ENCODE assay signal across 8 cellular contexts in the genomic region with DNA sequence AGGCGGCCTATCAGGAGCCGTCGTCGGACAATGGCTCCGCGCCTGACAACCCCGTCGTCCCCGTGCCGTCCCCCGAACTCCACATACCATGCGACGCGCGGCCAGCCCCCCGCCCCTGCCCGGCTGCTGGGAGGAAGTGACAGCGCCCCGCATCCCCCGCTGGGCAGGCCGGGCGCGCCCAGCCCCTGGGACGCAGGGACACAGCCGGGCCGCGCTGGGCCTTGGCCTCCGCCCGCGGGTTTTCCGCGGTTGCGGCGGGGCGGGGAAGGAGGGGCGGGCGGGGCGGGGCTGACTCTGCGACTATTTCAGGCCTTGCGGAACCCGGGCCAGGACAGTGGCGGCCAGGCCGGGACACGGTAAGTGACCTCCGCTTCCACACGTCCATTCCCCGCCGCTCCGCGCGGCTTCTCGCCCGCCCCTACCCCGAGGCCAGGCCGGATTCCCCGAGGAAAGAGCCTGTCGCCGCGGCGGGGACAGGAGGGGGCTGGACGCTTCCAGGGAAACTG. TPM values are rescaled to one million over a fixed set of nuclear protein-coding genes. Genes with fewer than 3 reads are reported as not detected.
DNase-seq lines count a peak whose midpoint lies in the region; ATAC-seq and TF ChIP-seq lines count a peak whose summit lies in the region.

A gene with protein sequence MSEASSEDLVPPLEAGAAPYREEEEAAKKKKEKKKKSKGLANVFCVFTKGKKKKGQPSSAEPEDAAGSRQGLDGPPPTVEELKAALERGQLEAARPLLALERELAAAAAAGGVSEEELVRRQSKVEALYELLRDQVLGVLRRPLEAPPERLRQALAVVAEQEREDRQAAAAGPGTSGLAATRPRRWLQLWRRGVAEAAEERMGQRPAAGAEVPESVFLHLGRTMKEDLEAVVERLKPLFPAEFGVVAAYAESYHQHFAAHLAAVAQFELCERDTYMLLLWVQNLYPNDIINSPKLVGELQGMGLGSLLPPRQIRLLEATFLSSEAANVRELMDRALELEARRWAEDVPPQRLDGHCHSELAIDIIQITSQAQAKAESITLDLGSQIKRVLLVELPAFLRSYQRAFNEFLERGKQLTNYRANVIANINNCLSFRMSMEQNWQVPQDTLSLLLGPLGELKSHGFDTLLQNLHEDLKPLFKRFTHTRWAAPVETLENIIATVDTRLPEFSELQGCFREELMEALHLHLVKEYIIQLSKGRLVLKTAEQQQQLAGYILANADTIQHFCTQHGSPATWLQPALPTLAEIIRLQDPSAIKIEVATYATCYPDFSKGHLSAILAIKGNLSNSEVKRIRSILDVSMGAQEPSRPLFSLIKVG (plus strand): TSS at position 334 of the 506 bp plus-strand sequence. CDS start 2,997 bp downstream, outside the sequence.

- H3K36me3 ChIP-seq in CD8-positive, alpha-beta T cell (ENCODE audit: insufficient read depth, low read length) = no peaks in the 10 kb centered on the region
- H3K36me3 ChIP-seq in mesenchymal stem cell (ENCODE audit: control insufficient read depth in 1 of 2, insufficient read depth in 2 of 2, low read depth in 1 of 2, low read length in 2 of 2) = peaks cover 13 to 22% of the 10 kb centered on the region in 2 experiments

- no peak within 1 kb of the TSS for H3K27ac Mint-ChIP-seq in CD8-positive, alpha-beta T cell
- peak within 1 kb of the TSS; percentile 67 for H3K27ac Mint-ChIP-seq in type B pancreatic cell

- peak within 1 kb of the TSS; percentile 8 for H3K4me3 Mint-ChIP-seq in CD8-positive, alpha-beta T cell
- H3K4me3 Mint-ChIP-seq in type B pancreatic cell = peak within 1 kb of the TSS; percentile 76

- H3K36me3 Mint-ChIP-seq in CD8-positive, alpha-beta T cell = no peaks in the 10 kb centered on the region
- no peaks in the 10 kb centered on the region for H3K36me3 Mint-ChIP-seq in type B pancreatic cell

- peak in 1 of 7 experiments; percentile 6 for DNase-seq in CD8-positive, alpha-beta T cell
- no peak for DNase-seq in coronary artery (ENCODE audit: low spot score)
- peak; percentile 63 for DNase-seq in mesenchymal stem cell
- no peak for DNase-seq in type B pancreatic cell (ENCODE audit: extremely low spot score, unreplicated experiment)
- DNase-seq in NCI-H146 (lab: John Stamatoyannopoulos, UW) = no peak
- no peak for DNase-seq in superior temporal gyrus (ENCODE audit: extremely low spot score)

- no peaks in the 10 kb centered on the region for H3K4me1 ChIP-seq in CD8-positive, alpha-beta T cell (ENCODE audit: insufficient read depth, low read length)
- H3K4me1 ChIP-seq in mesenchymal stem cell (ENCODE audit: control insufficient read depth, insufficient read depth, low read depth, low read length) = peaks cover 73% of the 10 kb centered on the region

- H3K4ac ChIP-seq in mesenchymal stem cell (ENCODE audit: low read depth in 1 of 2, low read length in 2 of 2) = peak within 1 kb of the TSS; percentile 65 to 99

- H3K18ac ChIP-seq in mesenchymal stem cell (ENCODE audit: low read depth in 1 of 2, low read length in 2 of 2) = peak within 1 kb of the TSS; percentile 86 to 96

- H3K9me3 Mint-ChIP-seq in CD8-positive, alpha-beta T cell = no peaks in the 10 kb centered on the region
- H3K9me3 Mint-ChIP-seq in type B pancreatic cell = no peaks in the 10 kb centered on the region

- TF ChIP-seq CTCF in CD8-positive, alpha-beta T cell (IDR thresholded peaks at IDR 0.05) = no peak
- TF ChIP-seq CTCF in coronary artery (IDR thresholded peaks at IDR 0.05) (no peak), type B pancreatic cell (conservative IDR thresholded peaks at IDR 0.05) (no peak)

- H2BK15ac ChIP-seq in mesenchymal stem cell (ENCODE audit: low read depth, poor library complexity, severe bottlenecking) = peak within 1 kb of the TSS; percentile 94

- peak; percentile 37; the same call in 1 of the 2 replicates for TF ChIP-seq EP300 in Ishikawa (IDR thresholded peaks at IDR 0.05; ENCODE audit: borderline replicate concordance)

- intact Hi-C loops in CD8-positive, alpha-beta T cell (cut with DNase I, micrococcal nuclease) = no loop called here

- H3K27ac ChIP-seq in CD8-positive, alpha-beta T cell (ENCODE audit: low read depth, low read length) = no peak within 1 kb of the TSS
- H3K27ac ChIP-seq in coronary artery = peak within 1 kb of the TSS; percentile 76 to 94
- peak within 1 kb of the TSS; percentile 70 for H3K27ac ChIP-seq in mesenchymal stem cell (ENCODE audit: low read length, poor library complexity, severe bottlenecking)

- H3K79me1 ChIP-seq in mesenchymal stem cell (replicated peaks; ENCODE audit: low read length, poor library complexity, severe bottlenecking) = peaks cover 11% of the 10 kb centered on the region

- peak within 1 kb of the TSS; percentile 60 for H3K4me2 ChIP-seq in mesenchymal stem cell (ENCODE audit: low read length, poor library complexity, severe bottlenecking)

- H3K27me3 ChIP-seq in CD8-positive, alpha-beta T cell (ENCODE audit: insufficient read depth, low read length) = peaks cover 8% of the 10 kb centered on the region
- no peaks in the 10 kb centered on the region for H3K27me3 ChIP-seq in mesenchymal stem cell (ENCODE audit: control insufficient read depth in 1 of 2, insufficient read depth in 1 of 2, low read length in 2 of 2)

- peak within 1 kb of the TSS; percentile 81 for H2BK5ac ChIP-seq in mesenchymal stem cell (ENCODE audit: low read depth, low read length, poor library complexity, severe bottlenecking)

- peak within 1 kb of the TSS; percentile 98 for H2BK120ac ChIP-seq in mesenchymal stem cell (ENCODE audit: low read depth, low read length)

- no peak for TF ChIP-seq RAD21 in Ishikawa (IDR thresholded peaks at IDR 0.05; ENCODE audit: low read depth)

- peak within 1 kb of the TSS in 1 of 2 experiments; percentile 85 for H3K14ac ChIP-seq in mesenchymal stem cell (ENCODE audit: low read length in 2 of 2)

- peak within 1 kb of the TSS; percentile 46 to 69 for H2BK12ac ChIP-seq in mesenchymal stem cell (ENCODE audit: low read length in 2 of 2)

- no peaks in the 10 kb centered on the region for H3K4me1 Mint-ChIP-seq in CD8-positive, alpha-beta T cell (ENCODE audit: low read depth)
- peaks cover 14% of the 10 kb centered on the region for H3K4me1 Mint-ChIP-seq in type B pancreatic cell (ENCODE audit: unreplicated experiment)

- H3K23ac ChIP-seq in mesenchymal stem cell (ENCODE audit: low read length in 2 of 2) = peak within 1 kb of the TSS in 1 of 2 experiments; percentile 37

- POLR2A ChIA-PET in CD8-positive, alpha-beta T cell (lab: Charles Lee) = no interaction called here

- no peaks in the 10 kb centered on the region for H3K9me3 ChIP-seq in CD8-positive, alpha-beta T cell (ENCODE audit: low read length)
- no peaks in the 10 kb centered on the region for H3K9me3 ChIP-seq in mesenchymal stem cell (ENCODE audit: control insufficient read depth, low read length)

- WGBS in mesenchymal stem cell = 7% methylated on average over 45 of the region's 61 CpGs

- H3K4me3 ChIP-seq in CD8-positive, alpha-beta T cell (ENCODE audit: low read depth, low read length) = no peak within 1 kb of the TSS
- H3K4me3 ChIP-seq in coronary artery = peak within 1 kb of the TSS; percentile 78
- H3K4me3 ChIP-seq in mesenchymal stem cell (ENCODE audit: insufficient read depth in 1 of 2, low read depth in 1 of 2, low read length in 2 of 2) = peak within 1 kb of the TSS; percentile 50 to 91

- peak within 1 kb of the TSS; percentile 77 for H2AFZ ChIP-seq in mesenchymal stem cell (ENCODE audit: low read depth, low read length)

- H4K8ac ChIP-seq in mesenchymal stem cell (ENCODE audit: low read length) = peak within 1 kb of the TSS; percentile 99

- peak within 1 kb of the TSS; percentile 37 for H2AK5ac ChIP-seq in mesenchymal stem cell (ENCODE audit: low read length, severe bottlenecking)

- no peak for ATAC-seq in CD8-positive, alpha-beta T cell
- no peak for ATAC-seq in GM19467 (IDR thresholded peaks at IDR 0.05; ENCODE audit: unreplicated experiment)

- CTCF ChIA-PET in CD8-positive, alpha-beta T cell (lab: Charles Lee) = no interaction called here

- peak within 1 kb of the TSS; percentile 97 for H4K91ac ChIP-seq in mesenchymal stem cell (ENCODE audit: low read length)

- peak within 1 kb of the TSS; percentile 84 for H3K9ac ChIP-seq in mesenchymal stem cell (ENCODE audit: low read length)

- H3K27me3 Mint-ChIP-seq in CD8-positive, alpha-beta T cell (ENCODE audit: low read depth) = peaks cover 17% of the 10 kb centered on the region
- peaks cover 16% of the 10 kb centered on the region for H3K27me3 Mint-ChIP-seq in type B pancreatic cell

TF ChIP-seq in Ishikawa, 13 proteins besides CTCF, POLR2A, EP300 and RAD21 (continues in another document):
- no peak for TF ChIP-seq CEBPB (IDR thresholded peaks at IDR 0.05)
- no peak for TF ChIP-seq FOXM1 (IDR thresholded peaks at IDR 0.05; ENCODE audit: borderline replicate concordance, low read depth)
- 0 out of 2 replicates have a peak, but pooled peaks have one; percentile 34 for TF ChIP-seq TAF1 (IDR thresholded peaks at IDR 0.05; ENCODE audit: low read depth)
- TF ChIP-seq, protein P1, sequence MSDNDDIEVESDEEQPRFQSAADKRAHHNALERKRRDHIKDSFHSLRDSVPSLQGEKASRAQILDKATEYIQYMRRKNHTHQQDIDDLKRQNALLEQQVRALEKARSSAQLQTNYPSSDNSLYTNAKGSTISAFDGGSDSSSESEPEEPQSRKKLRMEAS (IDR thresholded peaks at IDR 0.05) = peak; percentile 46; the same call in 1 of the 2 replicates
- TF ChIP-seq EGR1 (IDR thresholded peaks at IDR 0.05) = no peak
- TF ChIP-seq TEAD4 (IDR thresholded peaks at IDR 0.05) = peak; percentile 53; the same call in 1 of the 2 replicates
- TF ChIP-seq YY1 (IDR thresholded peaks at IDR 0.05; ENCODE audit: low read depth) = peak; percentile 56
- TF ChIP-seq ZBTB7A (IDR thresholded peaks at IDR 0.05; ENCODE audit: low read depth) = 0 out of 2 replicates have a peak, but pooled peaks have one; percentile 16
- TF ChIP-seq NFIC (IDR thresholded peaks at IDR 0.05) = 0 out of 2 replicates have a peak, but pooled peaks have one; percentile 5

RNA-seq across cellular contexts. Expression of the gene that starts here (rescaled TPM):
- total RNA-seq in CD8-positive, alpha-beta T cell = under 1 TPM; 0.44 to 0.90 TPM
- polyA plus RNA-seq in mesenchymal stem cell (2013, experiment 1 of 2) = 29.2 TPM
- 27.7 TPM for polyA plus RNA-seq in mesenchymal stem cell (2013, experiment 2 of 2)
- 21.5 and 28.5 TPM in 2 replicates for total RNA-seq in type B pancreatic cell (ENCODE audit: low replicate concordance)

Comparison
In these comparisons a context has a peak if more than half of its experiments do, and no peak if none do; other contexts are left out.
1. RNA of the gene that starts here (total RNA-seq): 21.5 to 28.5 TPM in type B pancreatic cell; 0.44 to 0.90 TPM in CD8-positive, alpha-beta T cell; every median in the first group is over 10 times any median in the second.